In the genomic region with DNA sequence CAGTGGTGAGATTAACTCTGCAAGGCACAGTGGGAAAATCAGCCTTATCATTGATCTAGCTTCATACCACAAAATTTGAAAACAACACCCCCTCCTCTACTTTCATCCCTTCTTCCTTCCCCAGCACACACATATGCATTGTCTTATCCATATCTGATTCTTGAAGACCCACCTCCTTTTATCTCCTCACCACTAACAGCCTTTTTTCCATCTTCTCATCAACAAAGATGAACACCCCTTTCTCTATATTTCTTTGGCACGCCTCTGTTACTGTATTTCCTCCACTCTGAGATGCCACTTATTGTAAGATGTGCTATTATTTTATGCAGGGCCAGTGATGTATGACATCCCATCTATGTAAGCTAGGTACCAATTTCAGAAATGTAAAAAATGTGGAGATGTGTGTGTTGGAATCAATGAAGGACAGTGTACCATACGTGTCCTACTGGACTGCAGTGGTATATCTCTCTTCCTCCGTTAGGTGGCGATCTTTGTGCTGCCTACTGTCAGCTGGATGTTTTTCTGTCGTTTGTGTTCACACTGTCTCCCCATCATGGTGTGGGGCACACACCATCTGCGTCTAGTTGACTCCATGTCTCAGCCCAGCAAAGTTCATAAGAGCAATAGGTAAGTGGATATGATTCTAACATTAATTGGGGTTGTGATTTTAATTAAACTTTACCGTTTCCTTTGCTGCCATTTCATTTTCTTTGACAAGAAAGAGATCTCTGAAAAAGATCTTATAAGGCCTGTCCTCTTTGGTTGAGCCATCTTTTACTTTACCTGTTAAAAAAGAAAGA, we compare ENCODE assay signal across 8 cellular contexts. TPM values are rescaled to one million over a fixed set of nuclear protein-coding genes. Genes with fewer than 3 reads are reported as not detected.
A peak's percentile ranks its signal among the peaks of the same experiment; 100 is the strongest.
DNase-seq lines count a peak whose midpoint lies in the region; ATAC-seq and TF ChIP-seq lines count a peak whose summit lies in the region.

No MANE protein-coding gene starts in this region.

- H3K36me3 Mint-ChIP-seq in activated T-cell treated with anti-CD3 and anti-CD28 coated beads, Interleukin-2, amount 50 U/mL, for 4 hours (ENCODE audit: insufficient read depth) = no peaks in the 10 kb centered on the region

- H3K79me2 ChIP-seq in parathyroid adenoma = no peaks in the 10 kb centered on the region

- ATAC-seq in GM19455 (IDR thresholded peaks at IDR 0.05; ENCODE audit: unreplicated experiment) (peak; percentile 91), foreskin keratinocyte (peak; percentile 89)
- ATAC-seq in activated T-cell treated with anti-CD3 and anti-CD28 coated beads, Interleukin-2, amount 50 U/mL, for 4 hours = peak; percentile 88 to 93

- H3K36me3 ChIP-seq in parathyroid adenoma (ENCODE audit: control insufficient read depth, insufficient read depth, low read length) = no peaks in the 10 kb centered on the region

- no peak overlapping the region for H3K4me3 Mint-ChIP-seq in activated T-cell treated with anti-CD3 and anti-CD28 coated beads, Interleukin-2, amount 50 U/mL, for 4 hours

- no peak overlapping the region for H3K4me3 ChIP-seq in parathyroid adenoma (ENCODE audit: low read depth, low read length)

- TF ChIP-seq CTCF in foreskin keratinocyte (conservative IDR thresholded peaks at IDR 0.05) (peak; percentile 84), parathyroid adenoma (IDR thresholded peaks at IDR 0.05) (peak; percentile 70)

- in situ Hi-C loops in Caki2 (cut with HindIII; ENCODE audit: low pct_unique_long_range_greater_than_20kb, low sequenced_read_pairs) = no loop called here

- peak; percentile 25 for DNase-seq in Caki2 (ENCODE audit: low read depth)
- peak; percentile 39 for DNase-seq in HPDE6-E6E7 (ENCODE audit: extremely low spot score)
- peak; percentile 53 for DNase-seq in NOMO-1 treated with DMSO at 0.1 percent for 48 hours (lab: John Stamatoyannopoulos, UW; ENCODE audit: unreplicated experiment)
- DNase-seq in activated T-cell treated with anti-CD3 and anti-CD28 coated beads, Interleukin-2, amount 50 U/mL, for 4 hours = peak; percentile 27
- DNase-seq in foreskin keratinocyte = peak in 1 of 2 donors; percentile 35
- DNase-seq in ureter (ENCODE audit: low spot score) = no peak

- no peak overlapping the region for H3K9ac ChIP-seq in parathyroid adenoma

- no peak overlapping the region for H3K27ac ChIP-seq in foreskin keratinocyte
- no peak overlapping the region for H3K27ac ChIP-seq in parathyroid adenoma

- H3K27me3 ChIP-seq in foreskin keratinocyte (peaks cover 32% of the 10 kb centered on the region), parathyroid adenoma (ENCODE audit: control insufficient read depth, insufficient read depth, low read length) (no peaks in the 10 kb centered on the region)

- no peak overlapping the region for H3K4me2 ChIP-seq in parathyroid adenoma (ENCODE audit: low read length)

- H3K4me1 ChIP-seq in foreskin keratinocyte (no peaks in the 10 kb centered on the region), parathyroid adenoma (no peaks in the 10 kb centered on the region)

- H3K9me3 ChIP-seq in parathyroid adenoma (ENCODE audit: control insufficient read depth, low read length) = no peaks in the 10 kb centered on the region

- no peak overlapping the region for H2AFZ ChIP-seq in parathyroid adenoma

- no peaks in the 10 kb centered on the region for H3K4me1 Mint-ChIP-seq in activated T-cell treated with anti-CD3 and anti-CD28 coated beads, Interleukin-2, amount 50 U/mL, for 4 hours (ENCODE audit: low read depth)

- peaks cover 5% of the 10 kb centered on the region for H3K27me3 Mint-ChIP-seq in activated T-cell treated with anti-CD3 and anti-CD28 coated beads, Interleukin-2, amount 50 U/mL, for 4 hours (ENCODE audit: low read depth)

- H3K9me3 Mint-ChIP-seq in activated T-cell treated with anti-CD3 and anti-CD28 coated beads, Interleukin-2, amount 50 U/mL, for 4 hours = no peaks in the 10 kb centered on the region

RNA-seq across cellular contexts. Expression of gene CCDC38, which starts 24.0 kb away (rescaled TPM):
- total RNA-seq in Caki2 (2014; rRNA removed; shearing (Covaris generic); ENCODE audit: low replicate concordance) = 0.14 and 0.20 TPM in 2 replicates
- total RNA-seq in activated T-cell treated with anti-CD3 and anti-CD28 coated beads, Interleukin-2, amount 50 U/mL, for 4 hours = under 1 TPM in 1 of 3 donors, not detected in 2; 0.33 TPM
- total RNA-seq in foreskin keratinocyte (not detected in 2 replicates), ureter (not detected)
- not detected in 2 replicates for polyA plus RNA-seq in foreskin keratinocyte

RNA-seq across cellular contexts. Expression of gene AMDHD1, which starts 24.7 kb away (rescaled TPM):
- total RNA-seq in Caki2 (2014; rRNA removed; shearing (Covaris generic); ENCODE audit: low replicate concordance) = 1.1 TPM in 1 of 2 replicates, not detected in the other
- total RNA-seq in activated T-cell treated with anti-CD3 and anti-CD28 coated beads, Interleukin-2, amount 50 U/mL, for 4 hours = 1 to 10 TPM in 1 of 3 donors, under 1 TPM in 2; 0.95 to 1.5 (median 0.99) TPM
- 0.14 and 0.37 TPM in 2 replicates for total RNA-seq in foreskin keratinocyte
- 0.12 and 0.14 TPM in 2 replicates for polyA plus RNA-seq in foreskin keratinocyte
- total RNA-seq in ureter = 0.39 TPM

RNA-seq across cellular contexts. Expression of gene SNRPF, which starts 59.6 kb away (rescaled TPM):
- 5.6 and 6.7 TPM in 2 replicates for total RNA-seq in Caki2 (2014; rRNA removed; shearing (Covaris generic); ENCODE audit: low replicate concordance)
- 10 to 100 TPM; 70.3 to 81.5 (median 79.7) TPM for total RNA-seq in activated T-cell treated with anti-CD3 and anti-CD28 coated beads, Interleukin-2, amount 50 U/mL, for 4 hours
- total RNA-seq in foreskin keratinocyte = 38.9 and 59.6 TPM in 2 replicates
- 96.6 and 121 TPM in 2 replicates for polyA plus RNA-seq in foreskin keratinocyte
- total RNA-seq in ureter = 29.1 TPM
